Comparison of ENCODE assay signal across 1 cellular context in the genomic region with DNA sequence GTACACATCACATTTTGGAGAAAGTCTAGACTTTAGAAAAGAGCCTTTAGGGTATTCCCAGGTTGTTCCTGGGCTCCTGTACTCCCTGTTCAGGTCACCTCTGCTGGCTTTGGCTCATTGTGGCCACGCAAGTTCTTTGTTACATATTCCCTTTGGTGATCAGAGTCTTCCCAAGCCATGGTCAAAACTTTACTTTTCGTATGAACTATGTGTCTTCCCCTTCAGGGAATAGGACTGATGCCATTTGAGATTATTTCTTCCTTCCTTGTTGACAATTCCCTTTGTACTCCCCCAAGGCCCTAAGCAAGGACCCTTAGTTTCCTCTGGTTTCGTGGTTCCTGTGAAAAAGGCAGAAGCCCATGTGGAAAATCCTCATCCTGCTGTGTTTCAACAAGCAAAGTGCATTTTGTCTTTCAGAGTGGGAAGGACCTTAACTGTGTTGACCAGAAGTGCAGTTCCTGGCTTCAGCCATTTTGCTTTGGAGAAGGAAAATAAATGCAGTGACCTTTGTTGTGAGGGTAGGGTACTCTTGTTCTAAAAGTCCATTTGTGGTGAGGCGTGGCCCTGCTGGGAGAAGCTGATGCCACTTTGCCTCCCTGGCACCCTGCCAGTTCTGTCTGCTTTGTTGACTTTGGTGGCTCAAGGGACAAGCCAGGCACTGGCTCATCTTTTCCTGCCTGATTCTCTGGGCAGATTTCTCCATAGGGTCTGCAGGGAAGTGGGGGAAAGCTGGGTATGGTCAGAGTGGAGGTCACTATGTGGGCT.
A peak's percentile ranks its signal among the peaks of the same experiment; 100 is the strongest.
TF ChIP-seq lines count a peak whose summit lies in the region.

No MANE protein-coding gene starts in this region.

TF ChIP-seq in HepG2, 621 proteins besides CTCF, POLR2A, EP300 and RAD21 (continued from another document and continues in another):
- TF ChIP-seq ELK4 (CRISPR knock-in tag; IDR thresholded peaks at IDR 0.05; ENCODE audit: borderline replicate concordance) = no peak
- TF ChIP-seq ZNF703 (CRISPR knock-in tag; IDR thresholded peaks at IDR 0.05; ENCODE audit: borderline replicate concordance) = 0 out of 2 replicates have a peak, but pooled peaks have one; percentile 11
- TF ChIP-seq CCAR2 (optimal IDR thresholded peaks at IDR 0.05; ENCODE audit: low read depth, low read length) = no peak
- TF ChIP-seq ZNF10 (CRISPR knock-in tag; IDR thresholded peaks at IDR 0.05; ENCODE audit: borderline replicate concordance, low read depth) = no peak
- no peak for TF ChIP-seq TEAD2 (CRISPR knock-in tag; IDR thresholded peaks at IDR 0.05)
- no peak for TF ChIP-seq ZNF891 (CRISPR knock-in tag; IDR thresholded peaks at IDR 0.05)
- no peak for TF ChIP-seq RFX3 (CRISPR knock-in tag; IDR thresholded peaks at IDR 0.05)
- no peak for TF ChIP-seq MEIS1 (CRISPR knock-in tag; IDR thresholded peaks at IDR 0.05; ENCODE audit: borderline replicate concordance)
- no peak for TF ChIP-seq NBN (conservative IDR thresholded peaks at IDR 0.05)
- TF ChIP-seq LCORL (IDR thresholded peaks at IDR 0.05) = peak; percentile 100
- 0 out of 2 replicates have a peak, but pooled peaks have one; percentile 1 for TF ChIP-seq LCORL (CRISPR knock-in tag; IDR thresholded peaks at IDR 0.05)
- TF ChIP-seq GPBP1L1 (CRISPR knock-in tag; IDR thresholded peaks at IDR 0.05) = no peak
- no peak for TF ChIP-seq ZBTB8A (CRISPR knock-in tag; IDR thresholded peaks at IDR 0.05; ENCODE audit: borderline replicate concordance, low read depth)
- TF ChIP-seq ARID5B (CRISPR knock-in tag; IDR thresholded peaks at IDR 0.05) = peak; percentile 93
- TF ChIP-seq, protein P1, sequence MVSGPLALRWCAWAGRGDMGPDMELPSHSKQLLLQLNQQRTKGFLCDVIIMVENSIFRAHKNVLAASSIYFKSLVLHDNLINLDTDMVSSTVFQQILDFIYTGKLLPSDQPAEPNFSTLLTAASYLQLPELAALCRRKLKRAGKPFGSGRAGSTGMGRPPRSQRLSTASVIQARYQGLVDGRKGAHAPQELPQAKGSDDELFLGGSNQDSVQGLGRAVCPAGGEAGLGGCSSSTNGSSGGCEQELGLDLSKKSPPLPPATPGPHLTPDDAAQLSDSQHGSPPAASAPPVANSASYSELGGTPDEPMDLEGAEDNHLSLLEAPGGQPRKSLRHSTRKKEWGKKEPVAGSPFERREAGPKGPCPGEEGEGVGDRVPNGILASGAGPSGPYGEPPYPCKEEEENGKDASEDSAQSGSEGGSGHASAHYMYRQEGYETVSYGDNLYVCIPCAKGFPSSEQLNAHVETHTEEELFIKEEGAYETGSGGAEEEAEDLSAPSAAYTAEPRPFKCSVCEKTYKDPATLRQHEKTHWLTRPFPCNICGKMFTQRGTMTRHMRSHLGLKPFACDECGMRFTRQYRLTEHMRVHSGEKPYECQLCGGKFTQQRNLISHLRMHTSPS (CRISPR knock-in tag; IDR thresholded peaks at IDR 0.05; ENCODE audit: low read depth) = peak; percentile 98
- TF ChIP-seq TFDP2 (CRISPR knock-in tag; IDR thresholded peaks at IDR 0.05) = no peak
- TF ChIP-seq ONECUT2 (CRISPR knock-in tag; IDR thresholded peaks at IDR 0.05) = no peak
- TF ChIP-seq ZNF431 (CRISPR knock-in tag; IDR thresholded peaks at IDR 0.05; ENCODE audit: borderline replicate concordance, low read depth) = peak; percentile 83
- TF ChIP-seq ZFP62 (CRISPR knock-in tag; IDR thresholded peaks at IDR 0.05) = no peak
- TF ChIP-seq, protein P2, sequence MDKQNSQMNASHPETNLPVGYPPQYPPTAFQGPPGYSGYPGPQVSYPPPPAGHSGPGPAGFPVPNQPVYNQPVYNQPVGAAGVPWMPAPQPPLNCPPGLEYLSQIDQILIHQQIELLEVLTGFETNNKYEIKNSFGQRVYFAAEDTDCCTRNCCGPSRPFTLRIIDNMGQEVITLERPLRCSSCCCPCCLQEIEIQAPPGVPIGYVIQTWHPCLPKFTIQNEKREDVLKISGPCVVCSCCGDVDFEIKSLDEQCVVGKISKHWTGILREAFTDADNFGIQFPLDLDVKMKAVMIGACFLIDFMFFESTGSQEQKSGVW (CRISPR knock-in tag; IDR thresholded peaks at IDR 0.05; ENCODE audit: borderline replicate concordance) = no peak
- TF ChIP-seq ZNF790 (CRISPR knock-in tag; IDR thresholded peaks at IDR 0.05; ENCODE audit: borderline replicate concordance) = no peak
- TF ChIP-seq ZNF776 (CRISPR knock-in tag; IDR thresholded peaks at IDR 0.05) = no peak
- TF ChIP-seq, protein P3, sequence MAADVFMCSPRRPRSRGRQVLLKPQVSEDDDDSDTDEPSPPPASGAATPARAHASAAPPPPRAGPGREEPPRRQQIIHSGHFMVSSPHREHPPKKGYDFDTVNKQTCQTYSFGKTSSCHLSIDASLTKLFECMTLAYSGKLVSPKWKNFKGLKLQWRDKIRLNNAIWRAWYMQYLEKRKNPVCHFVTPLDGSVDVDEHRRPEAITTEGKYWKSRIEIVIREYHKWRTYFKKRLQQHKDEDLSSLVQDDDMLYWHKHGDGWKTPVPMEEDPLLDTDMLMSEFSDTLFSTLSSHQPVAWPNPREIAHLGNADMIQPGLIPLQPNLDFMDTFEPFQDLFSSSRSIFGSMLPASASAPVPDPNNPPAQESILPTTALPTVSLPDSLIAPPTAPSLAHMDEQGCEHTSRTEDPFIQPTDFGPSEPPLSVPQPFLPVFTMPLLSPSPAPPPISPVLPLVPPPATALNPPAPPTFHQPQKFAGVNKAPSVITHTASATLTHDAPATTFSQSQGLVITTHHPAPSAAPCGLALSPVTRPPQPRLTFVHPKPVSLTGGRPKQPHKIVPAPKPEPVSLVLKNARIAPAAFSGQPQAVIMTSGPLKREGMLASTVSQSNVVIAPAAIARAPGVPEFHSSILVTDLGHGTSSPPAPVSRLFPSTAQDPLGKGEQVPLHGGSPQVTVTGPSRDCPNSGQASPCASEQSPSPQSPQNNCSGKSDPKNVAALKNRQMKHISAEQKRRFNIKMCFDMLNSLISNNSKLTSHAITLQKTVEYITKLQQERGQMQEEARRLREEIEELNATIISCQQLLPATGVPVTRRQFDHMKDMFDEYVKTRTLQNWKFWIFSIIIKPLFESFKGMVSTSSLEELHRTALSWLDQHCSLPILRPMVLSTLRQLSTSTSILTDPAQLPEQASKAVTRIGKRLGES (CRISPR knock-in tag; IDR thresholded peaks at IDR 0.05; ENCODE audit: borderline replicate concordance) = no peak
- no peak for TF ChIP-seq ATM (IDR thresholded peaks at IDR 0.05; ENCODE audit: borderline replicate concordance)
- TF ChIP-seq GMEB2 (CRISPR knock-in tag; IDR thresholded peaks at IDR 0.05; ENCODE audit: low read depth) = no peak
- no peak for TF ChIP-seq TFDP1 (CRISPR knock-in tag; IDR thresholded peaks at IDR 0.05; ENCODE audit: borderline replicate concordance)
- no peak for TF ChIP-seq ZNF30 (CRISPR knock-in tag; IDR thresholded peaks at IDR 0.05)
- peak; percentile 18; the same call in 1 of the 2 replicates for TF ChIP-seq NFYB (CRISPR knock-in tag; IDR thresholded peaks at IDR 0.05)
- TF ChIP-seq MBD4 (IDR thresholded peaks at IDR 0.05; ENCODE audit: borderline replicate concordance, low read length) = no peak
- no peak for TF ChIP-seq ZNF558 (CRISPR knock-in tag; IDR thresholded peaks at IDR 0.05; ENCODE audit: borderline replicate concordance)
- TF ChIP-seq CBFB (CRISPR knock-in tag; IDR thresholded peaks at IDR 0.05) = 0 out of 2 replicates have a peak, but pooled peaks have one; percentile 56
- TF ChIP-seq HNRNPUL1 (IDR thresholded peaks at IDR 0.05; ENCODE audit: low read depth, low read length) = no peak
- peak; percentile 77 for TF ChIP-seq ZMYM3 (CRISPR knock-in tag; IDR thresholded peaks at IDR 0.05)
- no peak for TF ChIP-seq DNMT1 (CRISPR knock-in tag; IDR thresholded peaks at IDR 0.05)
- no peak for TF ChIP-seq ZNF235 (CRISPR knock-in tag; IDR thresholded peaks at IDR 0.05; ENCODE audit: borderline replicate concordance)
- TF ChIP-seq SETDB1 (CRISPR knock-in tag; IDR thresholded peaks at IDR 0.05; ENCODE audit: borderline replicate concordance) = no peak
- TF ChIP-seq ZNF367 (CRISPR knock-in tag; IDR thresholded peaks at IDR 0.05; ENCODE audit: borderline replicate concordance) = no peak
- TF ChIP-seq MZF1 (CRISPR knock-in tag; IDR thresholded peaks at IDR 0.05; ENCODE audit: borderline replicate concordance) = no peak
- TF ChIP-seq NFE2L1 (CRISPR knock-in tag; IDR thresholded peaks at IDR 0.05; ENCODE audit: borderline replicate concordance) = no peak
- TF ChIP-seq ZNF616 (CRISPR knock-in tag; IDR thresholded peaks at IDR 0.05; ENCODE audit: low read depth) = no peak
- TF ChIP-seq KLF15 (CRISPR knock-in tag; IDR thresholded peaks at IDR 0.05; ENCODE audit: borderline replicate concordance) = no peak
- no peak for TF ChIP-seq PCBP2 (optimal IDR thresholded peaks at IDR 0.05; ENCODE audit: low read depth, low read length, poor library complexity, severe bottlenecking)
- no peak for TF ChIP-seq FOSL1 (CRISPR knock-in tag; IDR thresholded peaks at IDR 0.05; ENCODE audit: borderline replicate concordance)
- no peak for TF ChIP-seq ELF4 (CRISPR knock-in tag; IDR thresholded peaks at IDR 0.05; ENCODE audit: borderline replicate concordance)
- TF ChIP-seq, protein P4, sequence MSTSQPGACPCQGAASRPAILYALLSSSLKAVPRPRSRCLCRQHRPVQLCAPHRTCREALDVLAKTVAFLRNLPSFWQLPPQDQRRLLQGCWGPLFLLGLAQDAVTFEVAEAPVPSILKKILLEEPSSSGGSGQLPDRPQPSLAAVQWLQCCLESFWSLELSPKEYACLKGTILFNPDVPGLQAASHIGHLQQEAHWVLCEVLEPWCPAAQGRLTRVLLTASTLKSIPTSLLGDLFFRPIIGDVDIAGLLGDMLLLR (CRISPR knock-in tag; IDR thresholded peaks at IDR 0.05) = no peak
- TF ChIP-seq ZMAT3 (CRISPR knock-in tag; conservative IDR thresholded peaks at IDR 0.05) = no peak
